9 cellular contexts compared by ENCODE assay signal in the genomic region with DNA sequence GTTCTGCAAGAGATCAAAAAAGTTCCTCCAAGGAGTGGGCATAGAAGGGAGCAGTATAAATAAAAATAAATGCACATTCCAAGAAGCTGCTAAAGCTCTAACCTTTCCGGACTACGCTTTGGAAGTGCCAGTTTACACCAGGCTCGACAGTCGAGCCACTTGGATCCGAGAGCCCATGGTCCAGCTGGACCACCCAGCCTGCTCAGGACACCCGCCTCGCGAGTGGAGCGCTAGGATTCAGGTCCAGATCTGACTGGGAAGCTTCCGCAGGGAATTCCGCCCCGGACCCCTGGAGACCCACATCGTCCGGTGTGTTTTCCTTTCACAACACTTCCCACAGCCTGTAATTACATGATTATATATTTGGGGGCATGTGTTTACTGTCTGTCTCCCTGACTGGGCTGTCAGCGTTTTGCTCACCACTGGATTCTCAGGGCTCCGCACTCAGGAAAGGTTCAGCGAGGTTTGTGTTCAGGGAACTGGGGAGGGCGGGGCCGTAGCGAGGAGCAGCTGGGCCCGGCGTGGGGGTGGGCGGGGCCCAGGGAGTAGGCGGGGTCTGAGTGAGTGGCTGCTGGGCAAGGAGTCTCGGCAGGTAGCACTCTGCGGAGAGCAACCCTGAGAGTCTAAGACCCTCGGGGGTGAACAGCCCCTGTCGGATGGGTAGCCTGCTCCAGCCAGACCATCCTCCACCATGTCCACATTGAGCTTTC. TPM values are rescaled to one million over a fixed set of nuclear protein-coding genes. Genes with fewer than 3 reads are reported as not detected.
DNase-seq lines count a peak whose midpoint lies in the region; ATAC-seq and TF ChIP-seq lines count a peak whose summit lies in the region.
"Had no signal": no experiment of that assay in that cellular context is flagged by ENCODE, and none has a peak within 500 bp of the region (broad histone marks: within the 10 kb centered on the region; RNA-seq: fewer than 3 reads in every experiment).

No MANE protein-coding gene starts in this region.

- peaks cover 32% of the 10 kb centered on the region for H3K27me3 Mint-ChIP-seq in activated naive CD4-positive, alpha-beta T cell treated with anti-CD3 and anti-CD28 coated beads for 36 hours (ENCODE audit: low read depth)

- CTCF ChIA-PET in activated naive CD4-positive, alpha-beta T cell treated with anti-CD3 and anti-CD28 coated beads for 36 hours (lab: Charles Lee), result interaction anchor here (0.6 to 1.1 kb wide), 2 partner anchors 201 to 450 kb away, joined by 3 read pairs; no protein-coding TSS in a partner anchor

- H3K36me3 ChIP-seq in tibial nerve, result no peaks in the 10 kb centered on the region

- peaks cover 0 to 15% (median 0%) of the 10 kb centered on the region in 4 donors for H3K4me1 ChIP-seq in tibial nerve

- H3K27ac ChIP-seq in tibial nerve, result peak overlapping the region in 2 of 4 donors; percentile 20 to 23

- 2 to 3% methylated on average over 27 to 28 of the region's 28 CpGs for WGBS in tibial nerve, 2 donors

- intact Hi-C loops in activated naive CD4-positive, alpha-beta T cell treated with anti-CD3 and anti-CD28 coated beads for 36 hours (cut with micrococcal nuclease), result no loop called here
- intact Hi-C loops in Right ventricle myocardium superior (cut with DNase I), result no loop called here
- intact Hi-C loops in posterior vena cava (cut with DNase I), result no loop called here

- DNase-seq in SHP77 (lab: John Stamatoyannopoulos, UW), result peak; percentile 62 to 80
- DNase-seq in activated naive CD4-positive, alpha-beta T cell treated with anti-CD3 and anti-CD28 coated beads for 36 hours, result peak; percentile 85
- peak; percentile 84 for DNase-seq in Right ventricle myocardium superior
- DNase-seq in posterior vena cava (ENCODE audit: low spot score), result peak; percentile 87
- peak; percentile 61 to 69 for DNase-seq in tibial nerve (ENCODE audit: low spot score in 2 of 2)
- no peak for DNase-seq in globus pallidus (ENCODE audit: low spot score)

- TF ChIP-seq POLR2A in tibial nerve (IDR thresholded peaks at IDR 0.05), result no peak

- no peak for TF ChIP-seq CTCF in tibial nerve (IDR thresholded peaks at IDR 0.05)

- no peaks in the 10 kb centered on the region for H3K36me3 Mint-ChIP-seq in activated naive CD4-positive, alpha-beta T cell treated with anti-CD3 and anti-CD28 coated beads for 36 hours (ENCODE audit: low read depth)

- H3K9me3 Mint-ChIP-seq in activated naive CD4-positive, alpha-beta T cell treated with anti-CD3 and anti-CD28 coated beads for 36 hours, result no peaks in the 10 kb centered on the region
- H3K9me3 Mint-ChIP-seq: dendritic cell treated with granulocyte-macrophage colony-stimulating factor and Interleukin-4, amounts not matched to agents 40 ng/mL and 50 ng/mL, for 4 days had no signal

- peak overlapping the region; percentile 58 for H3K4me3 Mint-ChIP-seq in activated naive CD4-positive, alpha-beta T cell treated with anti-CD3 and anti-CD28 coated beads for 36 hours
- H3K4me3 Mint-ChIP-seq: dendritic cell treated with granulocyte-macrophage colony-stimulating factor and Interleukin-4, amounts not matched to agents 40 ng/mL and 50 ng/mL, for 4 days had no signal

- H3K27me3 ChIP-seq in tibial nerve, result peaks cover 0 to 5% of the 10 kb centered on the region in 2 donors

- H3K4me3 ChIP-seq in tibial nerve, result peak overlapping the region; percentile 20 to 46 (median 36)

- H3K4me1 Mint-ChIP-seq in activated naive CD4-positive, alpha-beta T cell treated with anti-CD3 and anti-CD28 coated beads for 36 hours (ENCODE audit: low read depth), result peaks cover 4% of the 10 kb centered on the region

- no peak overlapping the region for H3K27ac Mint-ChIP-seq in activated naive CD4-positive, alpha-beta T cell treated with anti-CD3 and anti-CD28 coated beads for 36 hours
- H3K27ac Mint-ChIP-seq: dendritic cell treated with granulocyte-macrophage colony-stimulating factor and Interleukin-4, amounts not matched to agents 40 ng/mL and 50 ng/mL, for 4 days had no signal

- no peaks in the 10 kb centered on the region for H3K9me3 ChIP-seq in tibial nerve

- ATAC-seq in GM18858 (IDR thresholded peaks at IDR 0.05; ENCODE audit: unreplicated experiment) (peak; percentile 55), HG03103 (IDR thresholded peaks at IDR 0.05; ENCODE audit: low read depth, unreplicated experiment) (peak; percentile 94), Right ventricle myocardium superior (ENCODE audit: poor library complexity) (peak; percentile 96)

- no peak for TF ChIP-seq EP300 in tibial nerve (IDR thresholded peaks at IDR 0.05)

RNA-seq across cellular contexts. Expression of gene TMEM263, which starts 52.3 kb away (rescaled TPM):
- total RNA-seq in activated naive CD4-positive, alpha-beta T cell treated with anti-CD3 and anti-CD28 coated beads for 36 hours, result 10 to 100 TPM; 29.1 to 30.4 TPM
- total RNA-seq in Right ventricle myocardium superior, result 28.8 TPM
- 10 to 100 TPM; 57.0 to 57.4 TPM for total RNA-seq in posterior vena cava
- total RNA-seq in tibial nerve, result 10 to 100 TPM; 20.1 to 34.1 (median 31.3) TPM
